In the genomic region with DNA sequence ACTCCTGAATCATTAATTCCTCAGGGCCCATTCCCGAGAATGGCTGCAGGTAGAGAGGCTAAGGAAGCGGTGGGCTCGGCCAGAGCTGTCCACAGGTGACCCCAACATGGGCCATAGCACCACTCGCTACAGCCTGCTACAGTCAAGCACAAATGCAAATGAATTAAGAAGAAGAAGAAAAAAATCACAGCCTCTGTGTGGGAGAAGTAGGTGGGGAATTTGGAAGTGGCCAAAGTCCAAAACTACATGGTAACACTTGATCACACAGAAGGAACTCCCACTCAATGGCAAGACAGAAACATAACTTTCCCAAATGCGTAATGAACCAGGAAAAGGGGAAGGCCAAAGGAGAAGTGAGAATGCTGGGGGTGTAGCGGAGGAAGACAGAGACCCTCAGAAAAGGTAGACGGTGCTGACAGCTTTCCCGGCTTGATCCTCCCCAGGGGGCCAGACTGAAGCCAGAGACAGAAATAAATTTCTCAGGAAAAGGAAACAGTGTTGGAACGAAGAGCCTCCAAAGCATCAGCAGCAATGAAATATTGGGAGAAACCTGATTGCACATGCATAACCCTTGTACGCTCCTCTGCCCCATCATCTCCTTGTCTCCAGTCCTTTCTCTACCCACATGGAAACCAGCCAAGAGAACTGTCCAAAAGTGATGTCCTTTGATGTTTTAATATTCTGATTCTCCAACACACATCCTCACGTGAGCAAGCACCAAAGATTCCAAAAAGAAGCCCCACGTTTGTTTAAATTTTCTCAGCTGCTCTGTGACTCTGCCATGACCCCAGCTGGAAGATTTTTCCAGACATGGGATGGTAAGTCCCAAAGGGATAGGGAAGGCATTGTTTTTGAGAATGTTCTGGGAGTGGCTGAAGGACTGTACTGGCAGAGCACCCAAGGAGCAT, we compare ENCODE assay signal across 10 cellular contexts.
DNase-seq lines count a peak whose midpoint lies in the region; ATAC-seq and TF ChIP-seq lines count a peak whose summit lies in the region.
"Had no signal": no experiment of that assay in that cellular context is flagged by ENCODE, and none has a peak within 500 bp of the region (broad histone marks: within the 10 kb centered on the region; RNA-seq: fewer than 3 reads in every experiment).

No MANE protein-coding gene starts in this region.

- H3K9ac ChIP-seq in MM.1S (ENCODE audit: low read length) = no peak overlapping the region

- peak; percentile 33 for ATAC-seq in HG02610 (IDR thresholded peaks at IDR 0.05; ENCODE audit: unreplicated experiment)
- ATAC-seq in natural killer cell treated with Interleukin-12 subunit alpha and Interleukin-12 subunit beta and Interleukin-15 and Interleukin-18, amount 100 ng/mL, for 72 hours = no peak

- H3K4me1 ChIP-seq in DOHH2 (ENCODE audit: control insufficient read depth, low read length) (peaks cover 95% of the 10 kb centered on the region), ascending aorta (peaks cover 6 to 45% of the 10 kb centered on the region in 2 donors), MM.1S (ENCODE audit: low read length) (0 out of 2 replicates have a peak, but pooled peaks cover 4% of the 10 kb centered on the region)
- H3K4me1 ChIP-seq: pancreas had no signal

- peak overlapping the region; percentile 64 for H3K4me2 ChIP-seq in DOHH2 (ENCODE audit: low read length)
- no peak overlapping the region for H3K4me2 ChIP-seq in MM.1S (ENCODE audit: low read depth, low read length)

- no peak overlapping the region for H2AFZ ChIP-seq in MM.1S (ENCODE audit: low read length)

- TF ChIP-seq CTCF in DOHH2 (IDR thresholded peaks at IDR 0.05; ENCODE audit: low read depth, low read length, poor library complexity, severe bottlenecking) (no peak), ascending aorta (IDR thresholded peaks at IDR 0.05) (no peak), MM.1S (IDR thresholded peaks at IDR 0.05; ENCODE audit: low read length) (no peak)

- H3K27ac ChIP-seq in DOHH2 (ENCODE audit: low read depth, low read length) = peak overlapping the region; percentile 87
- peak overlapping the region; percentile 75 to 83 for H3K27ac ChIP-seq in ascending aorta
- no peak overlapping the region for H3K27ac ChIP-seq in MM.1S (ENCODE audit: low read length)
- H3K27ac ChIP-seq: pancreas had no signal

- DNase-seq in ascending aorta (ENCODE audit: low spot score in 2 of 2) (no peak), HEK293T (ENCODE audit: extremely low spot score) (no peak), T-helper 9 cell (no peak), MM.1S (no peak), GM19238 (ENCODE audit: insufficient read length, low spot score) (no peak)
- DNase-seq in natural killer cell treated with Interleukin-12 subunit alpha and Interleukin-12 subunit beta and Interleukin-15 and Interleukin-18, amount 100 ng/mL, for 72 hours (ENCODE audit: low spot score) = no peak
- DNase-seq: GF-D8, pancreas had no signal

- H3K27ac Mint-ChIP-seq in natural killer cell treated with Interleukin-12 subunit alpha and Interleukin-12 subunit beta and Interleukin-15 and Interleukin-18, amount 100 ng/mL, for 72 hours = peak overlapping the region; percentile 47 to 94

- H3K27me3 ChIP-seq in DOHH2 (ENCODE audit: control insufficient read depth, low read length) (no peaks in the 10 kb centered on the region), ascending aorta (no peaks in the 10 kb centered on the region), MM.1S (replicated peaks; ENCODE audit: insufficient read depth, low read length) (no peaks in the 10 kb centered on the region)
- H3K27me3 ChIP-seq: pancreas had no signal

- H3K4me3 ChIP-seq in DOHH2 (ENCODE audit: low read length) = peak overlapping the region; percentile 59
- no peak overlapping the region for H3K4me3 ChIP-seq in ascending aorta
- no peak overlapping the region for H3K4me3 ChIP-seq in MM.1S (ENCODE audit: low read length)
- H3K4me3 ChIP-seq: pancreas had no signal

- H3K9me2 ChIP-seq in DOHH2 (replicated peaks; ENCODE audit: control insufficient read depth, low read length) (no peaks in the 10 kb centered on the region), MM.1S (replicated peaks; ENCODE audit: insufficient read depth, low read length) (no peaks in the 10 kb centered on the region)

- H3F3A ChIP-seq in DOHH2 (ENCODE audit: control insufficient read depth, insufficient read depth) (peaks cover 56% of the 10 kb centered on the region), MM.1S (ENCODE audit: insufficient read depth, low read length) (no peaks in the 10 kb centered on the region)

- H3K79me2 ChIP-seq in DOHH2 (ENCODE audit: control insufficient read depth, low read length) (peaks cover 99% of the 10 kb centered on the region), MM.1S (ENCODE audit: low read length) (no peaks in the 10 kb centered on the region)

- H3K4me3 Mint-ChIP-seq in natural killer cell treated with Interleukin-12 subunit alpha and Interleukin-12 subunit beta and Interleukin-15 and Interleukin-18, amount 100 ng/mL, for 72 hours = no peak overlapping the region

- peaks cover 62 to 67% of the 10 kb centered on the region in 2 donors for H3K4me1 Mint-ChIP-seq in natural killer cell treated with Interleukin-12 subunit alpha and Interleukin-12 subunit beta and Interleukin-15 and Interleukin-18, amount 100 ng/mL, for 72 hours (ENCODE audit: low read depth in 2 of 2)

- H3K36me3 ChIP-seq in DOHH2 (ENCODE audit: control insufficient read depth, low read length) = peaks cover 100% of the 10 kb centered on the region
- peaks cover 15 to 41% of the 10 kb centered on the region in 2 donors for H3K36me3 ChIP-seq in ascending aorta
- H3K36me3 ChIP-seq in MM.1S (replicated peaks; ENCODE audit: insufficient read depth, low read length) = no peaks in the 10 kb centered on the region
- H3K36me3 ChIP-seq: pancreas had no signal

- no peaks in the 10 kb centered on the region for H3K9me3 ChIP-seq in DOHH2 (ENCODE audit: control insufficient read depth, insufficient read depth, low read length)
- H3K9me3 ChIP-seq in ascending aorta = no peaks in the 10 kb centered on the region
- no peaks in the 10 kb centered on the region for H3K9me3 ChIP-seq in MM.1S (replicated peaks; ENCODE audit: insufficient read depth, low read length)
- H3K9me3 ChIP-seq: pancreas had no signal

- peaks cover 34% of the 10 kb centered on the region for H3K36me3 Mint-ChIP-seq in natural killer cell treated with Interleukin-12 subunit alpha and Interleukin-12 subunit beta and Interleukin-15 and Interleukin-18, amount 100 ng/mL, for 72 hours

- intact Hi-C loops in ascending aorta (cut with DNase I) = loop anchor here (2.0 kb wide), 1 partner anchor 140 kb away; a partner anchor contains a TSS

- POLR2A ChIA-PET in HEK293T (lab: Yijun Ruan, JAX) = no interaction called here

- no peaks in the 10 kb centered on the region for H3K9me3 Mint-ChIP-seq in natural killer cell treated with Interleukin-12 subunit alpha and Interleukin-12 subunit beta and Interleukin-15 and Interleukin-18, amount 100 ng/mL, for 72 hours

- H3K27me3 Mint-ChIP-seq in natural killer cell treated with Interleukin-12 subunit alpha and Interleukin-12 subunit beta and Interleukin-15 and Interleukin-18, amount 100 ng/mL, for 72 hours = no peaks in the 10 kb centered on the region

- CTCF ChIA-PET in HEK293T (lab: Yijun Ruan, JAX) = no interaction called here

- H4K20me1 ChIP-seq in DOHH2 (ENCODE audit: control insufficient read depth, insufficient read depth, low read depth, low read length) (peaks cover 8% of the 10 kb centered on the region; the same call in 1 of the 2 replicates), MM.1S (ENCODE audit: insufficient read depth, low read length) (no peaks in the 10 kb centered on the region)

TF ChIP-seq in HEK293T, 16 proteins besides CTCF, POLR2A, EP300 and RAD21:
- TF ChIP-seq, protein P1, sequence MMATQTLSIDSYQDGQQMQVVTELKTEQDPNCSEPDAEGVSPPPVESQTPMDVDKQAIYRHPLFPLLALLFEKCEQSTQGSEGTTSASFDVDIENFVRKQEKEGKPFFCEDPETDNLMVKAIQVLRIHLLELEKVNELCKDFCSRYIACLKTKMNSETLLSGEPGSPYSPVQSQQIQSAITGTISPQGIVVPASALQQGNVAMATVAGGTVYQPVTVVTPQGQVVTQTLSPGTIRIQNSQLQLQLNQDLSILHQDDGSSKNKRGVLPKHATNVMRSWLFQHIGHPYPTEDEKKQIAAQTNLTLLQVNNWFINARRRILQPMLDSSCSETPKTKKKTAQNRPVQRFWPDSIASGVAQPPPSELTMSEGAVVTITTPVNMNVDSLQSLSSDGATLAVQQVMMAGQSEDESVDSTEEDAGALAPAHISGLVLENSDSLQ (IDR thresholded peaks at IDR 0.05) = no peak
